Comparison of ENCODE assay signal across 1 cellular context in the genomic region with DNA sequence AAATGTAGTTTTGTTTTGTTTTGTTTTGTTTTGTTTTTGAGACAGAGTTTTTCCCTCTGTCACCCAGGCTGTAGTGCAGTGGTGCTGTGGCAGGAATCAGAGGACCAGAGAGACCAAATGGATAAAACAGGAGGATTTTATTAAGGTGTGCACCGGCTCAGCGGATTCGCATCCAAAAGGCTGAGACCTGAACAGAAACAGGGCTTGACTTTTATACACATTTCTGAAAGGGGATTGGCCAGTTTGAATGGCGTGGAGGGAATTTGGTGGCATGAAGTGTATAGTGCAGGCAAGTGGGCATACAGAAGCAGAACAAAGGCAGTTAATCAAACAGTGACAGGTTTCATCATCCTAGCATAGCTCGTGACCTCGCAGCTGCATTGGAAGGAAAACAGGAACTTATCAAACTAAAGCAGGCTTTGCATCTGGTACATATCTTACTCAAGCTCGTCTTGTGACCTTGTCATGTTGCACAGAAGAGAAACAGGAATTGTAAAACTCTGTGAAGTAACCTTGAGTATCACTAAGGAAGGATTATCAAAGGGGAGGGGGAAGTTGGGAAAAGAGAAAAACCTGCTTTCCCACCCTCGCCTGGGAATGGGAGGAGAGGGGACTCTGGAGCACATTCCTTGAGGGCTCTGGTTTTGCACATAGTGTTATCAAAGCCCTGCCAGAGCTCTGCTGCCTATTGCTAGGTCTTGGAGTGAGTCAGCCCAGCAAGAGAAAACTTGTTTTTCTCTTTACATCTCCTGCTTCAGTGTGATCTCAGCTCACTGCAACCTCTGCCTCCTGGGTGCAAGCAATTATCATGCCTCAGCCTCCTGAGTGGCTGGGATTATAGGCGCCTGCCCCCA.
TF ChIP-seq lines count a peak whose summit lies in the region.

No MANE protein-coding gene starts in this region.

TF ChIP-seq in K562, 482 proteins besides CTCF, POLR2A, EP300 and RAD21 (continued from another document and continues in another):
- TF ChIP-seq, protein P1, sequence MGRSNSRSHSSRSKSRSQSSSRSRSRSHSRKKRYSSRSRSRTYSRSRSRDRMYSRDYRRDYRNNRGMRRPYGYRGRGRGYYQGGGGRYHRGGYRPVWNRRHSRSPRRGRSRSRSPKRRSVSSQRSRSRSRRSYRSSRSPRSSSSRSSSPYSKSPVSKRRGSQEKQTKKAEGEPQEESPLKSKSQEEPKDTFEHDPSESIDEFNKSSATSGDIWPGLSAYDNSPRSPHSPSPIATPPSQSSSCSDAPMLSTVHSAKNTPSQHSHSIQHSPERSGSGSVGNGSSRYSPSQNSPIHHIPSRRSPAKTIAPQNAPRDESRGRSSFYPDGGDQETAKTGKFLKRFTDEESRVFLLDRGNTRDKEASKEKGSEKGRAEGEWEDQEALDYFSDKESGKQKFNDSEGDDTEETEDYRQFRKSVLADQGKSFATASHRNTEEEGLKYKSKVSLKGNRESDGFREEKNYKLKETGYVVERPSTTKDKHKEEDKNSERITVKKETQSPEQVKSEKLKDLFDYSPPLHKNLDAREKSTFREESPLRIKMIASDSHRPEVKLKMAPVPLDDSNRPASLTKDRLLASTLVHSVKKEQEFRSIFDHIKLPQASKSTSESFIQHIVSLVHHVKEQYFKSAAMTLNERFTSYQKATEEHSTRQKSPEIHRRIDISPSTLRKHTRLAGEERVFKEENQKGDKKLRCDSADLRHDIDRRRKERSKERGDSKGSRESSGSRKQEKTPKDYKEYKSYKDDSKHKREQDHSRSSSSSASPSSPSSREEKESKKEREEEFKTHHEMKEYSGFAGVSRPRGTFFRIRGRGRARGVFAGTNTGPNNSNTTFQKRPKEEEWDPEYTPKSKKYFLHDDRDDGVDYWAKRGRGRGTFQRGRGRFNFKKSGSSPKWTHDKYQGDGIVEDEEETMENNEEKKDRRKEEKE (IDR thresholded peaks at IDR 0.05; ENCODE audit: borderline replicate concordance in 1 of 2, control insufficient read depth in 1 of 2, low read depth in 2 of 2, low read length in 1 of 2): no peak
- TF ChIP-seq, protein P2, sequence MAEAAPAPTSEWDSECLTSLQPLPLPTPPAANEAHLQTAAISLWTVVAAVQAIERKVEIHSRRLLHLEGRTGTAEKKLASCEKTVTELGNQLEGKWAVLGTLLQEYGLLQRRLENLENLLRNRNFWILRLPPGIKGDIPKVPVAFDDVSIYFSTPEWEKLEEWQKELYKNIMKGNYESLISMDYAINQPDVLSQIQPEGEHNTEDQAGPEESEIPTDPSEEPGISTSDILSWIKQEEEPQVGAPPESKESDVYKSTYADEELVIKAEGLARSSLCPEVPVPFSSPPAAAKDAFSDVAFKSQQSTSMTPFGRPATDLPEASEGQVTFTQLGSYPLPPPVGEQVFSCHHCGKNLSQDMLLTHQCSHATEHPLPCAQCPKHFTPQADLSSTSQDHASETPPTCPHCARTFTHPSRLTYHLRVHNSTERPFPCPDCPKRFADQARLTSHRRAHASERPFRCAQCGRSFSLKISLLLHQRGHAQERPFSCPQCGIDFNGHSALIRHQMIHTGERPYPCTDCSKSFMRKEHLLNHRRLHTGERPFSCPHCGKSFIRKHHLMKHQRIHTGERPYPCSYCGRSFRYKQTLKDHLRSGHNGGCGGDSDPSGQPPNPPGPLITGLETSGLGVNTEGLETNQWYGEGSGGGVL (CRISPR knock-in tag; IDR thresholded peaks at IDR 0.05): no peak
- TF ChIP-seq SRSF3 (IDR thresholded peaks at IDR 0.05; ENCODE audit: insufficient read depth, low read length) (no peak), PBX2 (CRISPR knock-in tag; IDR thresholded peaks at IDR 0.05; ENCODE audit: low read depth) (peak; percentile 87), PBX2 (tag; conservative IDR thresholded peaks at IDR 0.05; ENCODE audit: low read depth) (peak; percentile 99), RBM17 (IDR thresholded peaks at IDR 0.05; ENCODE audit: borderline replicate concordance, low read depth, low read length) (no peak), ELF2 (CRISPR knock-in tag; IDR thresholded peaks at IDR 0.05) (0 out of 2 replicates have a peak, but pooled peaks have one; percentile 41), ARNT (IDR thresholded peaks at IDR 0.05) (peak; percentile 85 to 95), ZNF830 (CRISPR knock-in tag; IDR thresholded peaks at IDR 0.05) (no peak), MTA1 (IDR thresholded peaks at IDR 0.05; ENCODE audit: borderline replicate concordance) (peak; percentile 63; the same call in 1 of the 2 replicates), PURB (CRISPR knock-in tag; IDR thresholded peaks at IDR 0.05; ENCODE audit: low read depth) (no peak), LCOR (CRISPR knock-in tag; IDR thresholded peaks at IDR 0.05) (no peak; the same call in 1 of the 2 replicates), KLF1 (tag; IDR thresholded peaks at IDR 0.05) (no peak), SIN3B (IDR thresholded peaks at IDR 0.05; ENCODE audit: low read depth) (no peak), ZNF449 (CRISPR knock-in tag; IDR thresholded peaks at IDR 0.05) (peak; percentile 86), ZC3H11A (IDR thresholded peaks at IDR 0.05; ENCODE audit: low read depth, low read length) (no peak), TEAD2 (tag; IDR thresholded peaks at IDR 0.05) (peak; percentile 17; the same call in 1 of the 2 replicates), NUFIP1 (IDR thresholded peaks at IDR 0.05; ENCODE audit: partially characterized antibody) (no peak), ELF1 (tag; IDR thresholded peaks at IDR 0.05) (no peak; the same call in 1 of the 2 replicates), HMGN3 (IDR thresholded peaks at IDR 0.05; ENCODE audit: borderline replicate concordance, extremely low read depth, insufficient read length, low read depth, low read length) (no peak), ATF3 (IDR thresholded peaks at IDR 0.05) (peak; percentile 97), ATF3 (CRISPR knock-in tag; conservative IDR thresholded peaks at IDR 0.05) (peak; percentile 98), ZNF707 (CRISPR knock-in tag; conservative IDR thresholded peaks at IDR 0.05) (no peak; the same call in 1 of the 2 replicates), ETV5 (CRISPR knock-in tag; IDR thresholded peaks at IDR 0.05; ENCODE audit: low read depth) (no peak), FOSL1 (tag; conservative IDR thresholded peaks at IDR 0.05) (peak; percentile 93), USF1 (CRISPR knock-in tag; IDR thresholded peaks at IDR 0.05) (peak; percentile 70), SOX6 (IDR thresholded peaks at IDR 0.05) (peak; percentile 100), MTA3 (IDR thresholded peaks at IDR 0.05; ENCODE audit: borderline replicate concordance) (peak; percentile 90), NRF1 (conservative IDR thresholded peaks at IDR 0.05 in 1 of 2, IDR thresholded peaks at IDR 0.05 in 1 of 2) (no peak), BHLHE40 (IDR thresholded peaks at IDR 0.05; ENCODE audit: low read length) (peak; percentile 98), SIRT6 (IDR thresholded peaks at IDR 0.05; ENCODE audit: low read depth, low read length) (no peak), ASH1L (IDR thresholded peaks at IDR 0.05; ENCODE audit: borderline replicate concordance, low read depth, partially characterized antibody) (no peak), SUPT5H (IDR thresholded peaks at IDR 0.05) (no peak), EHMT2 (IDR thresholded peaks at IDR 0.05) (peak; percentile 51; the same call in 1 of the 2 replicates), MCM3 (IDR thresholded peaks at IDR 0.05) (no peak), TFAM (CRISPR knock-in tag; conservative IDR thresholded peaks at IDR 0.05) (no peak), L3MBTL2 (IDR thresholded peaks at IDR 0.05) (peak; percentile 46; the same call in 1 of the 2 replicates), HLTF (IDR thresholded peaks at IDR 0.05) (peak; percentile 68; the same call in 1 of the 2 replicates), ZFP1 (CRISPR knock-in tag; IDR thresholded peaks at IDR 0.05) (no peak), ZFP30 (CRISPR knock-in tag; IDR thresholded peaks at IDR 0.05; ENCODE audit: borderline replicate concordance) (no peak)
- TF ChIP-seq, protein P3, sequence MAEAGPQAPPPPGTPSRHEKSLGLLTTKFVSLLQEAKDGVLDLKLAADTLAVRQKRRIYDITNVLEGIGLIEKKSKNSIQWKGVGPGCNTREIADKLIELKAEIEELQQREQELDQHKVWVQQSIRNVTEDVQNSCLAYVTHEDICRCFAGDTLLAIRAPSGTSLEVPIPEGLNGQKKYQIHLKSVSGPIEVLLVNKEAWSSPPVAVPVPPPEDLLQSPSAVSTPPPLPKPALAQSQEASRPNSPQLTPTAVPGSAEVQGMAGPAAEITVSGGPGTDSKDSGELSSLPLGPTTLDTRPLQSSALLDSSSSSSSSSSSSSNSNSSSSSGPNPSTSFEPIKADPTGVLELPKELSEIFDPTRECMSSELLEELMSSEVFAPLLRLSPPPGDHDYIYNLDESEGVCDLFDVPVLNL (CRISPR knock-in tag; IDR thresholded peaks at IDR 0.05; ENCODE audit: low read depth): no peak
- TF ChIP-seq, protein P4, sequence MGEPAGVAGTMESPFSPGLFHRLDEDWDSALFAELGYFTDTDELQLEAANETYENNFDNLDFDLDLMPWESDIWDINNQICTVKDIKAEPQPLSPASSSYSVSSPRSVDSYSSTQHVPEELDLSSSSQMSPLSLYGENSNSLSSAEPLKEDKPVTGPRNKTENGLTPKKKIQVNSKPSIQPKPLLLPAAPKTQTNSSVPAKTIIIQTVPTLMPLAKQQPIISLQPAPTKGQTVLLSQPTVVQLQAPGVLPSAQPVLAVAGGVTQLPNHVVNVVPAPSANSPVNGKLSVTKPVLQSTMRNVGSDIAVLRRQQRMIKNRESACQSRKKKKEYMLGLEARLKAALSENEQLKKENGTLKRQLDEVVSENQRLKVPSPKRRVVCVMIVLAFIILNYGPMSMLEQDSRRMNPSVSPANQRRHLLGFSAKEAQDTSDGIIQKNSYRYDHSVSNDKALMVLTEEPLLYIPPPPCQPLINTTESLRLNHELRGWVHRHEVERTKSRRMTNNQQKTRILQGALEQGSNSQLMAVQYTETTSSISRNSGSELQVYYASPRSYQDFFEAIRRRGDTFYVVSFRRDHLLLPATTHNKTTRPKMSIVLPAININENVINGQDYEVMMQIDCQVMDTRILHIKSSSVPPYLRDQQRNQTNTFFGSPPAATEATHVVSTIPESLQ (CRISPR knock-in tag; IDR thresholded peaks at IDR 0.05): no peak
